20 cellular contexts compared by ENCODE assay signal in genomic region chr6:109516929-109517328, GRCh38. TPM values are rescaled to one million over a fixed set of nuclear protein-coding genes. Genes with fewer than 3 reads are reported as not detected.
A peak's percentile ranks its signal among the peaks of the same experiment; 100 is the strongest.
DNase-seq lines count a peak whose midpoint lies in the region; ATAC-seq and TF ChIP-seq lines count a peak whose summit lies in the region.
"Had no signal": no experiment of that assay in that cellular context is flagged by ENCODE, and none has a peak within 500 bp of the region (broad histone marks: within the 10 kb centered on the region; RNA-seq: fewer than 3 reads in every experiment).

No MANE protein-coding gene starts in this region.

- H3K9me3 ChIP-seq in lower lobe of right lung = no peaks in the 10 kb centered on the region
- H3K9me3 ChIP-seq: esophagus muscularis mucosa, prostate gland, vagina had no signal

- intact Hi-C loops in lower lobe of right lung (cut with DNase I) = no loop called here

- H3K4me3 Mint-ChIP-seq in activated T-cell treated with anti-CD3 and anti-CD28 coated beads, Interleukin-2, amount 50 U/mL, for 24 hours = no peak overlapping the region
- H3K4me3 Mint-ChIP-seq in T-helper 2 cell treated with Interferon-gamma antibody and Interleukin-4, amounts not matched to agents 5 μg/mL and 100 μg/mL, for 36 hours = peak overlapping the region; percentile 83
- peak overlapping the region in 6 of 8 donors; percentile 29 to 80 (median 51) for H3K4me3 Mint-ChIP-seq in naive B cell

- H3K4me1 ChIP-seq in lower lobe of right lung = no peaks in the 10 kb centered on the region
- H3K4me1 ChIP-seq: esophagus muscularis mucosa, prostate gland, vagina had no signal

- H3K27ac ChIP-seq in lower lobe of right lung = no peak overlapping the region
- H3K27ac ChIP-seq: esophagus muscularis mucosa, prostate gland, vagina had no signal

- ATAC-seq in naive B cell (ENCODE audit: low read depth in 2 of 2) = no peak
- ATAC-seq in lower lobe of right lung = no peak
- no peak for ATAC-seq in GM21381 (IDR thresholded peaks at IDR 0.05; ENCODE audit: unreplicated experiment)

- TF ChIP-seq CTCF in lower lobe of right lung (IDR thresholded peaks at IDR 0.05) = no peak

- peak overlapping the region; percentile 19 for H3K27ac Mint-ChIP-seq in activated T-cell treated with anti-CD3 and anti-CD28 coated beads, Interleukin-2, amount 50 U/mL, for 24 hours
- peak overlapping the region; percentile 94 for H3K27ac Mint-ChIP-seq in T-helper 2 cell treated with Interferon-gamma antibody and Interleukin-4, amounts not matched to agents 5 μg/mL and 100 μg/mL, for 36 hours
- peak overlapping the region in 1 of 6 donors; percentile 55 for H3K27ac Mint-ChIP-seq in naive B cell
- H3K27ac Mint-ChIP-seq: IgD-negative memory B cell had no signal

- no peak for DNase-seq in activated T-cell treated with anti-CD3 and anti-CD28 coated beads, Interleukin-2, amount 50 U/mL, for 24 hours
- DNase-seq in activated T-cell treated with anti-CD3 and anti-CD28 coated beads, Interleukin-2, amount 50 U/mL, for 48 hours = no peak
- peak; percentile 82 for DNase-seq in Jurkat, Clone E6-1 (ENCODE audit: low read depth, low spot score)
- DNase-seq in T-helper 2 cell treated with Interferon-gamma antibody and Interleukin-4, amounts not matched to agents 5 μg/mL and 100 μg/mL, for 36 hours (ENCODE audit: low spot score) = no peak
- no peak for DNase-seq in naive B cell
- DNase-seq in lower lobe of right lung = no peak
- DNase-seq in NCI-H510A (lab: John Stamatoyannopoulos, UW) = no peak
- DNase-seq: ACHN; C1 segment of cervical spinal cord; DMS 273 treated with DMSO at 0.1 percent for 48 hours; effector memory CD4-positive, alpha-beta T cell; hippocampal formation; NCI-H1694 treated with DMSO at 0.1 percent for 48 hours; NCI-H2227 treated with DMSO at 0.1 percent for 48 hours; NCI-H748 treated with DMSO at 0.1 percent for 48 hours had no signal

- H3K27me3 ChIP-seq in lower lobe of right lung (ENCODE audit: low read depth) = no peaks in the 10 kb centered on the region
- H3K27me3 ChIP-seq: esophagus muscularis mucosa, vagina had no signal

- H3K27me3 Mint-ChIP-seq in activated T-cell treated with anti-CD3 and anti-CD28 coated beads, Interleukin-2, amount 50 U/mL, for 24 hours = no peaks in the 10 kb centered on the region
- H3K27me3 Mint-ChIP-seq in T-helper 2 cell treated with Interferon-gamma antibody and Interleukin-4, amounts not matched to agents 5 μg/mL and 100 μg/mL, for 36 hours (ENCODE audit: low read depth) = no peaks in the 10 kb centered on the region
- H3K27me3 Mint-ChIP-seq in naive B cell = no peaks in the 10 kb centered on the region
- H3K27me3 Mint-ChIP-seq: IgD-negative memory B cell had no signal

- H3K36me3 ChIP-seq in lower lobe of right lung = no peaks in the 10 kb centered on the region
- H3K36me3 ChIP-seq: esophagus muscularis mucosa, prostate gland, vagina had no signal

- H3K4me1 Mint-ChIP-seq in activated T-cell treated with anti-CD3 and anti-CD28 coated beads, Interleukin-2, amount 50 U/mL, for 24 hours (ENCODE audit: low read depth) = peaks cover 37% of the 10 kb centered on the region
- H3K4me1 Mint-ChIP-seq in T-helper 2 cell treated with Interferon-gamma antibody and Interleukin-4, amounts not matched to agents 5 μg/mL and 100 μg/mL, for 36 hours (ENCODE audit: low read depth) = peaks cover 50% of the 10 kb centered on the region
- H3K4me1 Mint-ChIP-seq in naive B cell = peaks cover 13 to 20% (median 20%) of the 10 kb centered on the region in 3 donors

- H3K4me3 ChIP-seq in Jurkat, Clone E6-1 (ENCODE audit: low read length) = no peak overlapping the region
- no peak overlapping the region for H3K4me3 ChIP-seq in lower lobe of right lung
- H3K4me3 ChIP-seq: esophagus muscularis mucosa, prostate gland, vagina had no signal

- H3K36me3 Mint-ChIP-seq in activated T-cell treated with anti-CD3 and anti-CD28 coated beads, Interleukin-2, amount 50 U/mL, for 24 hours (ENCODE audit: low read depth) = no peaks in the 10 kb centered on the region
- peaks cover 8% of the 10 kb centered on the region for H3K36me3 Mint-ChIP-seq in T-helper 2 cell treated with Interferon-gamma antibody and Interleukin-4, amounts not matched to agents 5 μg/mL and 100 μg/mL, for 36 hours (ENCODE audit: low read depth)
- H3K36me3 Mint-ChIP-seq in naive B cell = no peaks in the 10 kb centered on the region

- no peaks in the 10 kb centered on the region for H3K9me3 Mint-ChIP-seq in activated T-cell treated with anti-CD3 and anti-CD28 coated beads, Interleukin-2, amount 50 U/mL, for 24 hours
- peaks cover 28% of the 10 kb centered on the region for H3K9me3 Mint-ChIP-seq in T-helper 2 cell treated with Interferon-gamma antibody and Interleukin-4, amounts not matched to agents 5 μg/mL and 100 μg/mL, for 36 hours
- H3K9me3 Mint-ChIP-seq in naive B cell = peaks cover 0 to 7% (median 0%) of the 10 kb centered on the region in 7 donors

RNA-seq across cellular contexts. Expression of gene ZBTB24, which starts 33.9 kb away (rescaled TPM):
- polyA plus RNA-seq in Jurkat, Clone E6-1 (2012; ENCODE audit: insufficient read depth, insufficient read length) = 9.1 TPM
- 10 to 100 TPM; 12.0 to 18.5 (median 16.3) TPM for polyA plus RNA-seq in naive B cell (ENCODE audit: low read depth in 6 of 6)
- 8.2 TPM for total RNA-seq in lower lobe of right lung
